ENCODE assay signal across 1 cellular context in genomic region chr6:37110455-37111155, GRCh38.
TF ChIP-seq lines count a peak whose summit lies in the region.

No MANE protein-coding gene starts in this region.

TF ChIP-seq in HepG2, 621 proteins besides CTCF, POLR2A, EP300 and RAD21 (continued from another document and continues in another):
- peak; percentile 99 for TF ChIP-seq ARID5B (CRISPR knock-in tag; IDR thresholded peaks at IDR 0.05)
- TF ChIP-seq KLF16 (CRISPR knock-in tag; IDR thresholded peaks at IDR 0.05): peak in 1 of 2 experiments; percentile 91; a peak in 1 of 4 replicates
- no peak for TF ChIP-seq ZNF607 (CRISPR knock-in tag; IDR thresholded peaks at IDR 0.05; ENCODE audit: borderline replicate concordance)
- TF ChIP-seq FOXK1 (CRISPR knock-in tag; IDR thresholded peaks at IDR 0.05; ENCODE audit: borderline replicate concordance, low read depth): peak; percentile 97
- TF ChIP-seq ZNF329 (CRISPR knock-in tag; IDR thresholded peaks at IDR 0.05; ENCODE audit: low read depth): no peak
- peak; percentile 92 for TF ChIP-seq FOXA3 (CRISPR knock-in tag; IDR thresholded peaks at IDR 0.05)
- TF ChIP-seq ARID2 (CRISPR knock-in tag; IDR thresholded peaks at IDR 0.05; ENCODE audit: borderline replicate concordance): no peak
- TF ChIP-seq NCOA2 (CRISPR knock-in tag; IDR thresholded peaks at IDR 0.05): peak; percentile 94
- TF ChIP-seq SMARCC2 (IDR thresholded peaks at IDR 0.05): no peak
- peak; percentile 85 for TF ChIP-seq NFIC (IDR thresholded peaks at IDR 0.05; ENCODE audit: low read length)
- no peak for TF ChIP-seq ZNF576 (CRISPR knock-in tag; IDR thresholded peaks at IDR 0.05)
- no peak; the same call in 1 of the 2 replicates for TF ChIP-seq NR1H2 (CRISPR knock-in tag; IDR thresholded peaks at IDR 0.05; ENCODE audit: borderline replicate concordance, low read depth)
- TF ChIP-seq MAZ (IDR thresholded peaks at IDR 0.05; ENCODE audit: borderline replicate concordance, low read depth, low read length): no peak
- peak; percentile 67; the same call in 1 of the 2 replicates for TF ChIP-seq MAZ (CRISPR knock-in tag; IDR thresholded peaks at IDR 0.05; ENCODE audit: low read depth)
- TF ChIP-seq ELF4 (CRISPR knock-in tag; IDR thresholded peaks at IDR 0.05; ENCODE audit: borderline replicate concordance): peak; percentile 63; the same call in 1 of the 2 replicates
- TF ChIP-seq MTF2 (CRISPR knock-in tag; IDR thresholded peaks at IDR 0.05; ENCODE audit: borderline replicate concordance): no peak
- no peak for TF ChIP-seq MAFF (IDR thresholded peaks at IDR 0.05; ENCODE audit: low read depth, low read length)
- TF ChIP-seq SIN3B (IDR thresholded peaks at IDR 0.05; ENCODE audit: low read length): no peak
- TF ChIP-seq ZNF230 (CRISPR knock-in tag; IDR thresholded peaks at IDR 0.05): no peak
- TF ChIP-seq TBX3 (IDR thresholded peaks at IDR 0.05; ENCODE audit: borderline replicate concordance): no peak; the same call in 1 of the 2 replicates
- TF ChIP-seq ZGPAT (CRISPR knock-in tag; IDR thresholded peaks at IDR 0.05): peak; percentile 90
- TF ChIP-seq ZNF496 (CRISPR knock-in tag; IDR thresholded peaks at IDR 0.05; ENCODE audit: insufficient replicate concordance): no peak
- TF ChIP-seq LCORL (IDR thresholded peaks at IDR 0.05): peak; percentile 78
- peak; percentile 97 for TF ChIP-seq LCORL (CRISPR knock-in tag; IDR thresholded peaks at IDR 0.05)
- TF ChIP-seq U2AF1 (optimal IDR thresholded peaks at IDR 0.05; ENCODE audit: low read depth, low read length): no peak
- TF ChIP-seq ZNF781 (CRISPR knock-in tag; IDR thresholded peaks at IDR 0.05; ENCODE audit: borderline replicate concordance, not compliant biosample characterization): no peak
- peak; percentile 47; the same call in 1 of the 2 replicates for TF ChIP-seq GABPB1 (CRISPR knock-in tag; IDR thresholded peaks at IDR 0.05)
- TF ChIP-seq ZNF235 (CRISPR knock-in tag; IDR thresholded peaks at IDR 0.05; ENCODE audit: borderline replicate concordance): no peak
- TF ChIP-seq ZNF547 (CRISPR knock-in tag; IDR thresholded peaks at IDR 0.05): no peak; the same call in 1 of the 2 replicates
- TF ChIP-seq ZFP82 (CRISPR knock-in tag; IDR thresholded peaks at IDR 0.05; ENCODE audit: borderline replicate concordance): peak; percentile 29; the same call in 1 of the 2 replicates
- no peak for TF ChIP-seq ARNT2 (CRISPR knock-in tag; IDR thresholded peaks at IDR 0.05; ENCODE audit: low read depth)
- TF ChIP-seq ZNF343 (CRISPR knock-in tag; IDR thresholded peaks at IDR 0.05): peak; percentile 54; the same call in 1 of the 2 replicates
- TF ChIP-seq SP140L (CRISPR knock-in tag; IDR thresholded peaks at IDR 0.05; ENCODE audit: borderline replicate concordance): no peak
- no peak for TF ChIP-seq ZBTB42 (CRISPR knock-in tag; IDR thresholded peaks at IDR 0.05)
- TF ChIP-seq KDM4B (CRISPR knock-in tag; IDR thresholded peaks at IDR 0.05): peak; percentile 76
- TF ChIP-seq FOXP4 (CRISPR knock-in tag; IDR thresholded peaks at IDR 0.05): peak; percentile 87
- no peak for TF ChIP-seq BATF2 (CRISPR knock-in tag; IDR thresholded peaks at IDR 0.05)
- no peak for TF ChIP-seq WIZ (CRISPR knock-in tag; IDR thresholded peaks at IDR 0.05)
- TF ChIP-seq ZNF800 (CRISPR knock-in tag; IDR thresholded peaks at IDR 0.05): 0 out of 2 replicates have a peak, but pooled peaks have one; percentile 28
- TF ChIP-seq ATF7 (IDR thresholded peaks at IDR 0.05): no peak
- TF ChIP-seq ATF7 (CRISPR knock-in tag; IDR thresholded peaks at IDR 0.05): no peak
- no peak for TF ChIP-seq ZNF550 (CRISPR knock-in tag; IDR thresholded peaks at IDR 0.05; ENCODE audit: borderline replicate concordance)
- TF ChIP-seq ZBTB40 (IDR thresholded peaks at IDR 0.05): no peak
- TF ChIP-seq ZBTB40 (CRISPR knock-in tag; IDR thresholded peaks at IDR 0.05): no peak; the same call in 1 of the 2 replicates
- 0 out of 2 replicates have a peak, but pooled peaks have one; percentile 33 for TF ChIP-seq TFDP1 (CRISPR knock-in tag; IDR thresholded peaks at IDR 0.05; ENCODE audit: borderline replicate concordance)
- TF ChIP-seq PAWR (CRISPR knock-in tag; IDR thresholded peaks at IDR 0.05; ENCODE audit: borderline replicate concordance): no peak
